In genomic region chrX:53681661-53682060, GRCh38 we compare ENCODE assay signal across 14 cellular contexts. TPM values are rescaled to one million over a fixed set of nuclear protein-coding genes. Genes with fewer than 3 reads are reported as not detected.
DNase-seq lines count a peak whose midpoint lies in the region; ATAC-seq and TF ChIP-seq lines count a peak whose summit lies in the region.
"Had no signal": no experiment of that assay in that cellular context is flagged by ENCODE, and none has a peak within 500 bp of the region (broad histone marks: within the 10 kb centered on the region; RNA-seq: fewer than 3 reads in every experiment).

No MANE protein-coding gene starts in this region.

- peak overlapping the region; percentile 80 for H3K4me3 Mint-ChIP-seq in activated CD4-positive, alpha-beta T cell treated with anti-CD3 and anti-CD28 coated beads for 36 hours
- H3K4me3 Mint-ChIP-seq in central memory CD8-positive, alpha-beta T cell = peak overlapping the region; percentile 51
- peak overlapping the region; percentile 17 for H3K4me3 Mint-ChIP-seq in progenitor cell of endocrine pancreas (ENCODE audit: low read depth)

- no peaks in the 10 kb centered on the region for H3K27me3 Mint-ChIP-seq in activated CD4-positive, alpha-beta T cell treated with anti-CD3 and anti-CD28 coated beads for 36 hours
- no peaks in the 10 kb centered on the region for H3K27me3 Mint-ChIP-seq in central memory CD8-positive, alpha-beta T cell
- H3K27me3 Mint-ChIP-seq in progenitor cell of endocrine pancreas = no peaks in the 10 kb centered on the region

- H3K9me3 Mint-ChIP-seq in activated CD4-positive, alpha-beta T cell treated with anti-CD3 and anti-CD28 coated beads for 36 hours (ENCODE audit: low read depth) = no peaks in the 10 kb centered on the region
- H3K9me3 Mint-ChIP-seq in central memory CD8-positive, alpha-beta T cell = no peaks in the 10 kb centered on the region
- H3K9me3 Mint-ChIP-seq in progenitor cell of endocrine pancreas (ENCODE audit: low read depth) = peaks cover 12% of the 10 kb centered on the region

- H3K4me3 ChIP-seq in RWPE2 (ENCODE audit: severe bottlenecking) (no peak overlapping the region), body of pancreas (no peak overlapping the region)
- H3K4me3 ChIP-seq: lung had no signal

- peak overlapping the region; percentile 81 for H3K27ac ChIP-seq in RWPE2 (ENCODE audit: poor library complexity, severe bottlenecking)
- H3K27ac ChIP-seq in body of pancreas = no peak overlapping the region

- ATAC-seq in activated CD4-positive, alpha-beta T cell treated with anti-CD3 and anti-CD28 coated beads for 36 hours = no peak
- ATAC-seq in RWPE2 (ENCODE audit: low read depth) = peak; percentile 22; the same call in 1 of the 3 replicates
- no peak for ATAC-seq in central memory CD8-positive, alpha-beta T cell (replicated peaks; ENCODE audit: extremely low read depth, poor library complexity, severe bottlenecking)
- ATAC-seq in GM18858 (IDR thresholded peaks at IDR 0.05; ENCODE audit: unreplicated experiment) = no peak
- no peak for ATAC-seq in body of pancreas
- no peak for ATAC-seq in GM21360 (IDR thresholded peaks at IDR 0.05; ENCODE audit: unreplicated experiment)
- ATAC-seq: esophagus mucosa had no signal

- H3K4me1 ChIP-seq in RWPE2 (ENCODE audit: insufficient read depth, poor library complexity, severe bottlenecking) (peaks cover 8% of the 10 kb centered on the region), body of pancreas (peaks cover 6% of the 10 kb centered on the region)

- peaks cover 48% of the 10 kb centered on the region for H3K36me3 ChIP-seq in RWPE2 (ENCODE audit: low read depth)
- no peaks in the 10 kb centered on the region for H3K36me3 ChIP-seq in body of pancreas (replicated peaks in 1 of 2; ENCODE audit: insufficient read depth in 1 of 2, low read depth in 2 of 2)
- H3K36me3 ChIP-seq: transverse colon had no signal

- intact Hi-C loops in activated CD4-positive, alpha-beta T cell treated with anti-CD3 and anti-CD28 coated beads for 36 hours (cut with DNase I, micrococcal nuclease) = loop anchor here (5.0 to 10.0 kb wide), 5 partner anchors 51 to 1483 kb away; partner anchors contain the start of genes MAGED2 (in 1 of the 2), PHF8 (in 1 of the 2) and WNK3 (in 1 of the 2)
- intact Hi-C loops in body of pancreas (cut with DNase I) = no loop called here

- CTCF ChIA-PET in activated CD4-positive, alpha-beta T cell treated with anti-CD3 and anti-CD28 coated beads for 36 hours (lab: Charles Lee) = interaction anchor here (0.7 to 1.2 kb wide), 2 partner anchors 52 to 487 kb away, joined by 3 to 4 read pairs; no protein-coding TSS in a partner anchor

- POLR2A ChIA-PET in activated CD4-positive, alpha-beta T cell treated with anti-CD3 and anti-CD28 coated beads for 36 hours (lab: Charles Lee) = no interaction called here

- peaks cover 62% of the 10 kb centered on the region for H3K36me3 Mint-ChIP-seq in activated CD4-positive, alpha-beta T cell treated with anti-CD3 and anti-CD28 coated beads for 36 hours (ENCODE audit: low read depth)
- peaks cover 47% of the 10 kb centered on the region for H3K36me3 Mint-ChIP-seq in central memory CD8-positive, alpha-beta T cell (ENCODE audit: insufficient read depth)
- H3K36me3 Mint-ChIP-seq in progenitor cell of endocrine pancreas (ENCODE audit: insufficient read depth) = peaks cover 10% of the 10 kb centered on the region

- H3K27me3 ChIP-seq in RWPE2 (ENCODE audit: insufficient read depth, poor library complexity, severe bottlenecking) = no peaks in the 10 kb centered on the region
- H3K27me3 ChIP-seq in body of pancreas = no peaks in the 10 kb centered on the region
- H3K27me3 ChIP-seq: transverse colon had no signal

- peak; percentile 43 for DNase-seq in activated CD4-positive, alpha-beta T cell treated with anti-CD3 and anti-CD28 coated beads for 36 hours
- no peak for DNase-seq in activated CD4-positive, alpha-beta T cell treated with anti-CD3 and anti-CD28 coated beads, Interleukin-2, amount 50 U/mL, for 1 hour
- DNase-seq in RWPE2 (ENCODE audit: low spot score) (no peak), progenitor cell of endocrine pancreas (ENCODE audit: low spot score, unreplicated experiment) (no peak), body of pancreas (no peak)
- DNase-seq in central memory CD8-positive, alpha-beta T cell (ENCODE audit: low spot score in 2 of 2) = no peak
- DNase-seq: activated CD8-positive, alpha-beta memory T cell treated with anti-CD3 and anti-CD28 coated beads, Interleukin-2, amount 50 U/mL, for 48 hours; NCI-H187; Right ventricle myocardium superior; transverse colon had no signal

- H3K4me1 Mint-ChIP-seq in activated CD4-positive, alpha-beta T cell treated with anti-CD3 and anti-CD28 coated beads for 36 hours = peaks cover 42% of the 10 kb centered on the region
- H3K4me1 Mint-ChIP-seq in central memory CD8-positive, alpha-beta T cell = peaks cover 31% of the 10 kb centered on the region
- peaks cover 10% of the 10 kb centered on the region for H3K4me1 Mint-ChIP-seq in progenitor cell of endocrine pancreas (ENCODE audit: low read depth)

- TF ChIP-seq CTCF in RWPE2 (IDR thresholded peaks at IDR 0.05; ENCODE audit: poor library complexity, severe bottlenecking) = no peak
- TF ChIP-seq CTCF in progenitor cell of endocrine pancreas (IDR thresholded peaks at IDR 0.05; ENCODE audit: unreplicated experiment) = no peak
- no peak for TF ChIP-seq CTCF in body of pancreas (IDR thresholded peaks at IDR 0.05)

- H3K27ac Mint-ChIP-seq in activated CD4-positive, alpha-beta T cell treated with anti-CD3 and anti-CD28 coated beads for 36 hours = peak overlapping the region; percentile 95
- H3K27ac Mint-ChIP-seq in central memory CD8-positive, alpha-beta T cell (ENCODE audit: low read depth) = no peak overlapping the region
- H3K27ac Mint-ChIP-seq in progenitor cell of endocrine pancreas = no peak overlapping the region

- TF ChIP-seq POLR2A in body of pancreas (IDR thresholded peaks at IDR 0.05) = no peak

- WGBS in body of pancreas, 2 donors = 44 to 59% methylated on average over 3 of the region's 3 CpGs

- H3K9me3 ChIP-seq in RWPE2 (ENCODE audit: severe bottlenecking) (no peaks in the 10 kb centered on the region), body of pancreas (no peaks in the 10 kb centered on the region)
- H3K9me3 ChIP-seq: transverse colon had no signal

RNA-seq across cellular contexts. Expression of gene HUWE1, which starts 4.9 kb away (rescaled TPM):
- 100 to 1,000 TPM; 513 to 554 TPM for total RNA-seq in activated CD4-positive, alpha-beta T cell treated with anti-CD3 and anti-CD28 coated beads for 36 hours
- total RNA-seq in progenitor cell of endocrine pancreas (280 and 298 TPM in 2 replicates), body of pancreas (100 to 1,000 TPM in 1 of 2 donors, 10 to 100 TPM in 1; 67.2 to 102 TPM)

Comparison
In these comparisons a context has a peak if more than half of its experiments do, and no peak if none do; other contexts are left out.
1. H3K4me3 Mint-ChIP-seq: peak in every context shown above with its lines; median percentile 80 in activated CD4-positive, alpha-beta T cell treated with anti-CD3 and anti-CD28 coated beads for 36 hours; 51 in central memory CD8-positive, alpha-beta T cell; 17 in progenitor cell of endocrine pancreas.